Comparison of ENCODE assay signal across 1 cellular context in genomic region chr6:30781697-30782424, GRCh38.
A peak's percentile ranks its signal among the peaks of the same experiment; 100 is the strongest.
TF ChIP-seq lines count a peak whose summit lies in the region.

No MANE protein-coding gene starts in this region.

TF ChIP-seq in HepG2, 621 proteins besides CTCF, POLR2A, EP300 and RAD21 (continued from another document and continues in another):
- TF ChIP-seq FOXA3 (CRISPR knock-in tag; IDR thresholded peaks at IDR 0.05), result peak; percentile 90
- peak; percentile 74; the same call in 1 of the 2 replicates for TF ChIP-seq ZNF710 (CRISPR knock-in tag; IDR thresholded peaks at IDR 0.05; ENCODE audit: borderline replicate concordance)
- TF ChIP-seq ZNF414 (CRISPR knock-in tag; IDR thresholded peaks at IDR 0.05), result peak; percentile 98
- TF ChIP-seq HOXA9 (CRISPR knock-in tag; IDR thresholded peaks at IDR 0.05; ENCODE audit: borderline replicate concordance), result no peak
- no peak for TF ChIP-seq ZNF567 (CRISPR knock-in tag; IDR thresholded peaks at IDR 0.05; ENCODE audit: borderline replicate concordance)
- no peak for TF ChIP-seq CSRNP2 (CRISPR knock-in tag; conservative IDR thresholded peaks at IDR 0.05; ENCODE audit: low read depth)
- peak; percentile 29; the same call in 1 of the 2 replicates for TF ChIP-seq ZNF121 (CRISPR knock-in tag; IDR thresholded peaks at IDR 0.05)
- TF ChIP-seq ATM (IDR thresholded peaks at IDR 0.05; ENCODE audit: borderline replicate concordance), result no peak
- no peak for TF ChIP-seq ZNF382 (CRISPR knock-in tag; IDR thresholded peaks at IDR 0.05; ENCODE audit: borderline replicate concordance)
- TF ChIP-seq, protein P1, sequence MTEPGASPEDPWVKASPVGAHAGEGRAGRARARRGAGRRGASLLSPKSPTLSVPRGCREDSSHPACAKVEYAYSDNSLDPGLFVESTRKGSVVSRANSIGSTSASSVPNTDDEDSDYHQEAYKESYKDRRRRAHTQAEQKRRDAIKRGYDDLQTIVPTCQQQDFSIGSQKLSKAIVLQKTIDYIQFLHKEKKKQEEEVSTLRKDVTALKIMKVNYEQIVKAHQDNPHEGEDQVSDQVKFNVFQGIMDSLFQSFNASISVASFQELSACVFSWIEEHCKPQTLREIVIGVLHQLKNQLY (CRISPR knock-in tag; IDR thresholded peaks at IDR 0.05), result peak; percentile 86
- no peak for TF ChIP-seq ZNF451 (CRISPR knock-in tag; IDR thresholded peaks at IDR 0.05)
- TF ChIP-seq SIX4 (CRISPR knock-in tag; IDR thresholded peaks at IDR 0.05), result peak; percentile 86
- TF ChIP-seq TEF (CRISPR knock-in tag; IDR thresholded peaks at IDR 0.05), result peak; percentile 63; the same call in 1 of the 2 replicates
- TF ChIP-seq ZNF143 (CRISPR knock-in tag; IDR thresholded peaks at IDR 0.05), result no peak; the same call in none of the 2 replicates
- TF ChIP-seq SP2 (CRISPR knock-in tag; IDR thresholded peaks at IDR 0.05), result no peak
- 0 out of 2 replicates have a peak, but pooled peaks have one; percentile 53 for TF ChIP-seq HINFP (CRISPR knock-in tag; IDR thresholded peaks at IDR 0.05; ENCODE audit: low read depth)
- TF ChIP-seq GLI4 (CRISPR knock-in tag; IDR thresholded peaks at IDR 0.05; ENCODE audit: borderline replicate concordance), result no peak
- no peak for TF ChIP-seq SRSF1 (optimal IDR thresholded peaks at IDR 0.05; ENCODE audit: low read depth, low read length)
- peak; percentile 91 for TF ChIP-seq HMG20B (CRISPR knock-in tag; conservative IDR thresholded peaks at IDR 0.05)
- TF ChIP-seq EED (CRISPR knock-in tag; IDR thresholded peaks at IDR 0.05), result peak; percentile 37; the same call in 1 of the 2 replicates
- TF ChIP-seq PAF1 (CRISPR knock-in tag; IDR thresholded peaks at IDR 0.05), result 0 out of 2 replicates have a peak, but pooled peaks have one; percentile 25
- TF ChIP-seq ZNF83 (CRISPR knock-in tag; IDR thresholded peaks at IDR 0.05; ENCODE audit: borderline replicate concordance), result no peak
- TF ChIP-seq ZNF713 (CRISPR knock-in tag; IDR thresholded peaks at IDR 0.05), result 0 out of 2 replicates have a peak, but pooled peaks have one; percentile 37
- TF ChIP-seq SMC3 (IDR thresholded peaks at IDR 0.05; ENCODE audit: low read length), result peak; percentile 68
- peak; percentile 88 for TF ChIP-seq AHR (CRISPR knock-in tag; IDR thresholded peaks at IDR 0.05)
- peak; percentile 52 for TF ChIP-seq ZNF883 (CRISPR knock-in tag; IDR thresholded peaks at IDR 0.05; ENCODE audit: not compliant biosample characterization)
- peak; percentile 74; the same call in 1 of the 2 replicates for TF ChIP-seq ZNF800 (CRISPR knock-in tag; IDR thresholded peaks at IDR 0.05)
- peak; percentile 100 for TF ChIP-seq CEBPB (IDR thresholded peaks at IDR 0.05; ENCODE audit: borderline replicate concordance, low read depth, low read length)
- peak; percentile 96 for TF ChIP-seq NFATC3 (CRISPR knock-in tag; IDR thresholded peaks at IDR 0.05)
- peak; percentile 15; the same call in 1 of the 2 replicates for TF ChIP-seq ZBTB37 (CRISPR knock-in tag; IDR thresholded peaks at IDR 0.05)
- no peak for TF ChIP-seq SETDB1 (CRISPR knock-in tag; IDR thresholded peaks at IDR 0.05; ENCODE audit: borderline replicate concordance)
- peak; percentile 47 for TF ChIP-seq NR2F6 (IDR thresholded peaks at IDR 0.05)
- peak; percentile 87 for TF ChIP-seq NR2F6 (CRISPR knock-in tag; IDR thresholded peaks at IDR 0.05)
- peak; percentile 50; the same call in 1 of the 2 replicates for TF ChIP-seq ZNF749 (CRISPR knock-in tag; IDR thresholded peaks at IDR 0.05; ENCODE audit: borderline replicate concordance)
- TF ChIP-seq HDAC2 (CRISPR knock-in tag; IDR thresholded peaks at IDR 0.05), result peak; percentile 94
- no peak for TF ChIP-seq RBM39 (IDR thresholded peaks at IDR 0.05; ENCODE audit: low read depth, low read length, poor library complexity, severe bottlenecking)
- TF ChIP-seq ZZZ3 (CRISPR knock-in tag; IDR thresholded peaks at IDR 0.05; ENCODE audit: borderline replicate concordance), result peak; percentile 81
- TF ChIP-seq ZKSCAN1 (IDR thresholded peaks at IDR 0.05; ENCODE audit: low read length), result no peak; the same call in 1 of the 2 replicates
- TF ChIP-seq KDM5A (IDR thresholded peaks at IDR 0.05; ENCODE audit: borderline replicate concordance, low read length), result peak; percentile 38; the same call in 1 of the 2 replicates
- TF ChIP-seq NONO (IDR thresholded peaks at IDR 0.05), result no peak
- peak; percentile 81 for TF ChIP-seq NONO (CRISPR knock-in tag; conservative IDR thresholded peaks at IDR 0.05)
- TF ChIP-seq RFX3 (CRISPR knock-in tag; IDR thresholded peaks at IDR 0.05), result no peak; the same call in 1 of the 2 replicates
- TF ChIP-seq ZNF597 (CRISPR knock-in tag; IDR thresholded peaks at IDR 0.05), result no peak
- peak; percentile 54; the same call in 2 of the 3 replicates for TF ChIP-seq MXI1 (IDR thresholded peaks at IDR 0.05; ENCODE audit: borderline replicate concordance, low read depth, low read length)
- peak; percentile 75 for TF ChIP-seq TAF1 (CRISPR knock-in tag; IDR thresholded peaks at IDR 0.05)
- TF ChIP-seq LRRFIP1 (CRISPR knock-in tag; conservative IDR thresholded peaks at IDR 0.05), result no peak
- peak; percentile 65 for TF ChIP-seq ZNF709 (CRISPR knock-in tag; IDR thresholded peaks at IDR 0.05)
- peak; percentile 93; the same call in 1 of the 2 replicates for TF ChIP-seq BRD4 (CRISPR knock-in tag; IDR thresholded peaks at IDR 0.05)
- TF ChIP-seq BORCS8-MEF2B (CRISPR knock-in tag; IDR thresholded peaks at IDR 0.05), result peak; percentile 74
- peak; percentile 44 for TF ChIP-seq STAG1 (CRISPR knock-in tag; IDR thresholded peaks at IDR 0.05)
- TF ChIP-seq SIX1 (CRISPR knock-in tag; IDR thresholded peaks at IDR 0.05; ENCODE audit: borderline replicate concordance), result peak; percentile 72; the same call in 1 of the 2 replicates
- TF ChIP-seq KDM5B (CRISPR knock-in tag; IDR thresholded peaks at IDR 0.05; ENCODE audit: borderline replicate concordance), result peak; percentile 67; the same call in 1 of the 2 replicates
- 0 out of 2 replicates have a peak, but pooled peaks have one; percentile 76 for TF ChIP-seq ZSCAN9 (CRISPR knock-in tag; IDR thresholded peaks at IDR 0.05; ENCODE audit: borderline replicate concordance)
- peak; percentile 95; the same call in 1 of the 2 replicates for TF ChIP-seq NCOA1 (CRISPR knock-in tag; IDR thresholded peaks at IDR 0.05)
- no peak for TF ChIP-seq ZNF484 (CRISPR knock-in tag; IDR thresholded peaks at IDR 0.05; ENCODE audit: borderline replicate concordance, low read depth)
- TF ChIP-seq SCMH1 (CRISPR knock-in tag; IDR thresholded peaks at IDR 0.05; ENCODE audit: borderline replicate concordance), result no peak
